In genomic region chr15:96977886-96978285, GRCh38 we compare ENCODE assay signal across 1 cellular context.
TF ChIP-seq lines count a peak whose summit lies in the region.

No MANE protein-coding gene starts in this region.

TF ChIP-seq in GM23338, 12 proteins besides CTCF, POLR2A, EP300 and RAD21 (continued from another document):
- TF ChIP-seq ZNF462 (CRISPR knock-in tag; IDR thresholded peaks at IDR 0.05) (no peak), STAT1 (IDR thresholded peaks at IDR 0.05; ENCODE audit: unreplicated experiment) (no peak), POLR2AphosphoS5 (IDR thresholded peaks at IDR 0.05; ENCODE audit: low read depth) (no peak), EZH2 (IDR thresholded peaks at IDR 0.05; ENCODE audit: low read depth, unreplicated experiment) (no peak), EZH2phosphoT487 (IDR thresholded peaks at IDR 0.05; ENCODE audit: unreplicated experiment) (no peak)
